In genomic region chr2:25301453-25302352, GRCh38 we compare ENCODE assay signal across 8 cellular contexts. TPM values are rescaled to one million over a fixed set of nuclear protein-coding genes. Genes with fewer than 3 reads are reported as not detected.
DNase-seq lines count a peak whose midpoint lies in the region; ATAC-seq, FAIRE-seq and TF ChIP-seq lines count a peak whose summit lies in the region.

No MANE protein-coding gene starts in this region.

- H3K27ac ChIP-seq in DND-41 (ENCODE audit: low read length): peak overlapping the region; percentile 24; the same call in 1 of the 2 replicates
- H3K27ac ChIP-seq in H1 (ENCODE audit: low read depth, low read length): no peak overlapping the region

- TF ChIP-seq RAD21 in H1 (IDR thresholded peaks at IDR 0.05 in 1 of 2, conservative IDR thresholded peaks at IDR 0.05 in 1 of 2; ENCODE audit: low read depth in 2 of 2, low read length in 2 of 2): no peak

- H3K4me1 ChIP-seq in DND-41 (ENCODE audit: insufficient read depth, low read length): 0 out of 2 replicates have a peak, but pooled peaks cover 5% of the 10 kb centered on the region
- peaks cover 2 to 13% (median 9%) of the 10 kb centered on the region in 4 experiments; a peak in 5 of 7 replicates for H3K4me1 ChIP-seq in H1 (replicated peaks in 1 of 4; ENCODE audit: control insufficient read depth in 3 of 4, insufficient read depth in 4 of 4, low read length in 3 of 4)

- H3K79me1 ChIP-seq in H1 (ENCODE audit: low read depth, low read length): no peaks in the 10 kb centered on the region; the same call in 1 of the 2 replicates

- peak; percentile 59 for DNase-seq in DND-41
- DNase-seq in HT1080 (ENCODE audit: low read depth): peak; percentile 94
- DNase-seq in activated CD4-positive, alpha-beta T cell treated with anti-CD3 and anti-CD28 coated beads for 36 hours: peak; percentile 90
- no peak for DNase-seq in H1 (ENCODE audit: low read depth in 1 of 2, low spot score in 2 of 2)
- DNase-seq in stimulated activated CD4-positive, alpha-beta T cell treated with anti-CD3 and anti-CD28 coated beads, TNF-alpha, amount 100 ng/mL, for 4 hours (ENCODE audit: low read depth in 3 of 3): peak in 2 of 3 experiments; percentile 49 to 51
- DNase-seq in HuH-7.5 (ENCODE audit: low spot score): no peak
- no peak for DNase-seq in NCI-H345 treated with DMSO at 0.1 percent for 48 hours (lab: John Stamatoyannopoulos, UW; ENCODE audit: unreplicated experiment)

- no peak overlapping the region; the same call in 1 of the 2 replicates for H2AK5ac ChIP-seq in H1 (ENCODE audit: low read depth, low read length)

- WGBS in H1 (ENCODE audit: extremely low coverage in 1 of 2, insufficient coverage in 1 of 2, insufficient read length in 1 of 2, insufficient replicate concordance in 2 of 2, low coverage in 1 of 2, low lambda C conversion rate in 2 of 2, missing lambda C conversion rate in 1 of 2), 2 experiments: 94% methylated on average over 8 of the region's 8 CpGs; no CpG with 5 or more reads in 1 of the 2 experiments

- H3K4me3 Mint-ChIP-seq in activated CD4-positive, alpha-beta T cell treated with anti-CD3 and anti-CD28 coated beads for 36 hours: no peak overlapping the region

- intact Hi-C loops in activated CD4-positive, alpha-beta T cell treated with anti-CD3 and anti-CD28 coated beads for 36 hours (cut with DNase I, micrococcal nuclease): loop anchor here (1.0 to 2.0 kb wide), 7 partner anchors 13 to 257 kb away; no protein-coding TSS in a partner anchor

- FAIRE-seq in H1 (lab: Jason Lieb, UNC): no peak

- no peak for TF ChIP-seq POLR2A in H1 (IDR thresholded peaks at IDR 0.05; ENCODE audit: control extremely low read depth in 1 of 2, low read depth in 2 of 2, low read length in 2 of 2)

- H3K36me3 ChIP-seq in DND-41 (ENCODE audit: insufficient read depth, low read length): peaks cover 44% of the 10 kb centered on the region
- no peaks in the 10 kb centered on the region for H3K36me3 ChIP-seq in H1 (ENCODE audit: control insufficient read depth in 2 of 4, insufficient read depth in 4 of 4, low read length in 3 of 4)

- no peak overlapping the region for H3K4ac ChIP-seq in H1 (replicated peaks; ENCODE audit: insufficient read length, low read depth, low read length)

- H3K9me3 ChIP-seq in DND-41 (ENCODE audit: insufficient read depth, low read length, severe bottlenecking) (no peaks in the 10 kb centered on the region), H1 (ENCODE audit: insufficient read depth in 2 of 2, low read depth in 1 of 2, low read length in 1 of 2) (no peaks in the 10 kb centered on the region)

- peaks cover 16% of the 10 kb centered on the region for H4K20me1 ChIP-seq in DND-41 (ENCODE audit: insufficient read depth, low read length)
- H4K20me1 ChIP-seq in H1 (replicated peaks in 1 of 2; ENCODE audit: control insufficient read depth in 1 of 2, insufficient read depth in 2 of 2, low read length in 2 of 2): no peaks in the 10 kb centered on the region

- H4K5ac ChIP-seq in H1 (ENCODE audit: insufficient read length, low read depth, low read length): no peak overlapping the region

- no peak overlapping the region for H3K4me2 ChIP-seq in DND-41 (ENCODE audit: insufficient read depth, low read length)
- no peak overlapping the region for H3K4me2 ChIP-seq in H1 (ENCODE audit: insufficient read depth in 1 of 2, low read depth in 2 of 2, low read length in 2 of 2)

- TF ChIP-seq EP300 in H1 (IDR thresholded peaks at IDR 0.05; ENCODE audit: borderline replicate concordance in 1 of 2, low read depth in 2 of 2, low read length in 2 of 2): no peak

- H3K23ac ChIP-seq in H1 (ENCODE audit: insufficient read length): no peak overlapping the region

- H2BK20ac ChIP-seq in H1 (ENCODE audit: low read length): no peak overlapping the region

- no peak overlapping the region for H2AFZ ChIP-seq in DND-41 (ENCODE audit: low read depth, low read length)
- H2AFZ ChIP-seq in H1 (ENCODE audit: low read length): no peak overlapping the region

- no peaks in the 10 kb centered on the region for H3K27me3 ChIP-seq in DND-41 (ENCODE audit: insufficient read depth, low read length, poor library complexity)
- H3K27me3 ChIP-seq in H1 (replicated peaks in 1 of 4; ENCODE audit: control insufficient read depth in 3 of 4, extremely low read depth in 1 of 4, insufficient read depth in 3 of 4, low read length in 3 of 4): no peaks in the 10 kb centered on the region

- H3K9me3 Mint-ChIP-seq in activated CD4-positive, alpha-beta T cell treated with anti-CD3 and anti-CD28 coated beads for 36 hours (ENCODE audit: low read depth): no peaks in the 10 kb centered on the region

- H2BK5ac ChIP-seq in H1 (ENCODE audit: low read depth, low read length): no peak overlapping the region

- H3K27me3 Mint-ChIP-seq in activated CD4-positive, alpha-beta T cell treated with anti-CD3 and anti-CD28 coated beads for 36 hours: no peaks in the 10 kb centered on the region

- no peak overlapping the region for H3K4me3 ChIP-seq in DND-41 (ENCODE audit: low read depth in 1 of 2, low read length in 2 of 2)
- no peak overlapping the region for H3K4me3 ChIP-seq in H1 (ENCODE audit: extremely low read depth in 1 of 4, insufficient read depth in 2 of 4, low read depth in 3 of 4, low read length in 4 of 4)

- no peak overlapping the region for H2BK120ac ChIP-seq in H1 (replicated peaks; ENCODE audit: low read depth, low read length)

- H4K91ac ChIP-seq in H1 (replicated peaks; ENCODE audit: insufficient read length, low read length): no peak overlapping the region

- peaks cover 74% of the 10 kb centered on the region for H3K4me1 Mint-ChIP-seq in activated CD4-positive, alpha-beta T cell treated with anti-CD3 and anti-CD28 coated beads for 36 hours

- no peak overlapping the region for H2BK15ac ChIP-seq in H1 (ENCODE audit: low read length)

- CTCF ChIA-PET in activated CD4-positive, alpha-beta T cell treated with anti-CD3 and anti-CD28 coated beads for 36 hours (lab: Charles Lee): interaction anchor here (0.8 to 2.9 kb wide), 4 partner anchors 11 to 41 kb away, joined by 3 to 12 read pairs (median 4); partner anchors contain the start of gene DNMT3A
- CTCF ChIA-PET in H1 (lab: Charles Lee; ENCODE audit: partially characterized antibody): interaction anchor here (0.6 to 3.6 kb wide), 14 partner anchors 8 to 265 kb away, joined by 3 to 16 read pairs (median 4); no protein-coding TSS in a partner anchor

- TF ChIP-seq CTCF in DND-41 (IDR thresholded peaks at IDR 0.05; ENCODE audit: borderline replicate concordance, extremely low read depth, low read length, poor library complexity, severe bottlenecking) (no peak), H1 (IDR thresholded peaks at IDR 0.05; ENCODE audit: control extremely low read depth in 1 of 3, insufficient read depth in 1 of 3, low read depth in 1 of 3, low read length in 3 of 3) (no peak)

- no peak overlapping the region for H3K18ac ChIP-seq in H1 (ENCODE audit: extremely low read depth, low read length)

- H3K36me3 Mint-ChIP-seq in activated CD4-positive, alpha-beta T cell treated with anti-CD3 and anti-CD28 coated beads for 36 hours (ENCODE audit: low read depth): peaks cover 60% of the 10 kb centered on the region

- H2BK12ac ChIP-seq in H1 (ENCODE audit: low read depth, low read length): no peak overlapping the region

- H3K23me2 ChIP-seq in H1 (ENCODE audit: low read depth, low read length): no peaks in the 10 kb centered on the region

- H3K79me2 ChIP-seq in DND-41 (ENCODE audit: insufficient read depth, low read length) (peaks cover 2% of the 10 kb centered on the region; the same call in 1 of the 2 replicates), H1 (ENCODE audit: control insufficient read depth in 1 of 2, insufficient read depth in 2 of 2, low read length in 2 of 2) (no peaks in the 10 kb centered on the region)

- H3K56ac ChIP-seq in H1 (replicated peaks; ENCODE audit: insufficient read length, low read depth, low read length): no peak overlapping the region

- H3K14ac ChIP-seq in H1 (ENCODE audit: insufficient read length): no peak overlapping the region

- peak overlapping the region; percentile 46; the same call in 1 of the 2 replicates for H4K8ac ChIP-seq in H1 (ENCODE audit: extremely low read depth, insufficient read depth, low read length)

- H3K9ac ChIP-seq in DND-41 (ENCODE audit: low read depth, low read length): no peak overlapping the region
- H3K9ac ChIP-seq in H1 (replicated peaks in 1 of 4; ENCODE audit: extremely low read depth in 1 of 4, low read depth in 3 of 4, low read length in 3 of 4): no peak overlapping the region

- ATAC-seq in DND-41 (ENCODE audit: insufficient read depth, low read depth) (peak; percentile 83), GM21529 (IDR thresholded peaks at IDR 0.05; ENCODE audit: unreplicated experiment) (peak; percentile 98)
- ATAC-seq in activated CD4-positive, alpha-beta T cell treated with anti-CD3 and anti-CD28 coated beads for 36 hours: peak; percentile 95

- POLR2A ChIA-PET in activated CD4-positive, alpha-beta T cell treated with anti-CD3 and anti-CD28 coated beads for 36 hours (lab: Charles Lee): interaction anchor here (1.1 kb wide), 1 partner anchor 25 kb away, joined by 3 read pairs; no protein-coding TSS in a partner anchor
- POLR2A ChIA-PET in H1 (lab: Charles Lee; ENCODE audit: partially characterized antibody): interaction anchor here (1.0 to 2.3 kb wide), 5 partner anchors 8 to 72 kb away, joined by 3 to 10 read pairs (median 3); no protein-coding TSS in a partner anchor

- H3K27ac Mint-ChIP-seq in activated CD4-positive, alpha-beta T cell treated with anti-CD3 and anti-CD28 coated beads for 36 hours: peak overlapping the region; percentile 48

TF ChIP-seq in H1, 55 proteins besides CTCF, POLR2A, EP300 and RAD21 (continues in another document):
- TF ChIP-seq E2F6 (IDR thresholded peaks at IDR 0.05): no peak
- no peak for TF ChIP-seq JUND (IDR thresholded peaks at IDR 0.05; ENCODE audit: low read length)

RNA-seq across cellular contexts. Expression of gene DNMT3A, which starts 40.0 kb away (rescaled TPM):
- total RNA-seq in HT1080 (2014; rRNA removed; shearing (Covaris generic)): 3.3 and 4.3 TPM in 2 replicates
- 4.0 and 4.5 TPM in 2 replicates for polyA plus RNA-seq in HT1080 (2015; cell fraction: cytosol; rRNA removed)
- 8.8 and 10.2 TPM in 2 replicates for polyA plus RNA-seq in HT1080 (2015; cell fraction: nucleus; rRNA removed)
- 10 to 100 TPM; 62.3 to 76.2 TPM for total RNA-seq in activated CD4-positive, alpha-beta T cell treated with anti-CD3 and anti-CD28 coated beads for 36 hours
- total RNA-seq in H1 (2021; fragmentation: NEBNext Ultra II Directional; extraction: Animal tissue kit (Norgen Biotek cat#: 25700)): 162 and 178 TPM in 2 replicates
- polyA plus RNA-seq in H1 (2011; rRNA removed): 33.6 and 50.8 TPM in 2 replicates
- polyA plus RNA-seq in H1 (2011; cell fraction: cytosol; rRNA removed): 36.6 TPM
- polyA plus RNA-seq in H1 (2011; cell fraction: nucleus; rRNA removed): 120 TPM
- 95.4 to 118 TPM (median 100 TPM) in 4 replicates for polyA plus RNA-seq in H1 (2012, experiment 1 of 2)
- polyA plus RNA-seq in H1 (2012, experiment 2 of 2): 19.1 TPM
- 58.9 TPM for polyA plus RNA-seq in H1 (2013, experiment 1 of 2)
- 54.4 TPM for polyA plus RNA-seq in H1 (2013, experiment 2 of 2)
- polyA minus RNA-seq in H1 (2011; rRNA and poly(A)+ RNA removed): 80.2 and 102 TPM in 2 replicates
- polyA minus RNA-seq in H1 (2011; cell fraction: cytosol; rRNA and poly(A)+ RNA removed): 99.8 TPM
- polyA minus RNA-seq in H1 (2011; cell fraction: nucleus; rRNA and poly(A)+ RNA removed): 85.2 TPM

Comparison
In these comparisons a context has a peak if more than half of its experiments do, and no peak if none do; other contexts are left out.
1. DNase-seq: peak in DND-41 (single experiment), HT1080 (single experiment), activated CD4-positive, alpha-beta T cell treated with anti-CD3 and anti-CD28 coated beads for 36 hours (single experiment) and stimulated activated CD4-positive, alpha-beta T cell treated with anti-CD3 and anti-CD28 coated beads, TNF-alpha, amount 100 ng/mL, for 4 hours (2 of 3); none in H1 (0 of 2), HuH-7.5 (single experiment) and NCI-H345 treated with DMSO at 0.1 percent for 48 hours (single experiment).
2. RNA of gene DNMT3A, which starts 40.0 kb away (total RNA-seq): 162 to 178 TPM in H1 and 62.3 to 76.2 TPM in activated CD4-positive, alpha-beta T cell treated with anti-CD3 and anti-CD28 coated beads for 36 hours; 3.3 to 4.3 TPM in HT1080; every median in the first group is over 10 times any median in the second.
3. Peak in every context shown above with its lines, with median percentiles within 50 percentile points of each other: ATAC-seq.